In the genomic region with DNA sequence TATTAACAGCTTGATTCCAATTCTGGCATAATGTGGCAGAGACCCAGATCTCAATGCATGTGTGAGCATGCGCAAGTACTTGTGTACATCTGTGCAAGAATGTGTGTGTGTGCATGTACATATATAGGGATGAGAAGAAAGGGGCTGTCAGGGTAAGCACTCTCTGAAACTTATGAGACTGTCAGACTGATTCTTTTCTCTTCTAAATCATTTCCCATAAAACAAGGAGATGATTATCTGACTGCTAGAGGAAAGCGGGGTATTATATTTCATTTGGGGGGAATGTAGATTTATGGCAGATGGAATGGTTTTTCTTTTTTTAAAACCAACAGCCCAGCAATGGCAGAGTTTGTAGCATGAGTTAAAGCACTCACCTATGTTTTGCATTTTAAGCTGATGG, we compare ENCODE assay signal across 21 cellular contexts.
"Had no signal": no experiment of that assay in that cellular context is flagged by ENCODE, and none has a peak within 500 bp of the region (broad histone marks: within the 10 kb centered on the region; RNA-seq: fewer than 3 reads in every experiment).

No MANE protein-coding gene starts in this region.

- H3K36me3 ChIP-seq: ovary, sigmoid colon, stomach, thyroid gland had no signal

- H3K9me3 ChIP-seq: mucosa of descending colon, ovary, stomach, thyroid gland had no signal

- H3K4me1 Mint-ChIP-seq: memory B cell; naive B cell; stimulated activated effector memory CD8-positive, alpha-beta T cell treated with anti-CD3 and anti-CD28 coated beads, Interleukin-12 subunit alpha, Interleukin-12 subunit beta, amount 100 ng/mL, for 72 hours had no signal

- H3K4me3 ChIP-seq: lung, mucosa of descending colon, ovary, psoas muscle, sigmoid colon, stomach, thyroid gland had no signal

- H3K27ac ChIP-seq: ovary, psoas muscle, sigmoid colon, stomach, thyroid gland had no signal

- H3K27me3 Mint-ChIP-seq: effector memory CD8-positive, alpha-beta T cell had no signal

- H3K4me1 ChIP-seq: psoas muscle, sigmoid colon, stomach, thyroid gland had no signal

- H3K27me3 ChIP-seq: ovary, sigmoid colon, stomach, thyroid gland had no signal

- H3K9me3 Mint-ChIP-seq: memory B cell; natural killer cell treated with Interleukin-12 subunit alpha and Interleukin-12 subunit beta and Interleukin-15 and Interleukin-18, amount 100 ng/mL, for 72 hours had no signal

- H3K27ac Mint-ChIP-seq: effector memory CD8-positive, alpha-beta T cell; memory B cell; natural killer cell treated with Interleukin-12 subunit alpha and Interleukin-12 subunit beta and Interleukin-15 and Interleukin-18, amount 100 ng/mL, for 72 hours; stimulated activated effector memory CD8-positive, alpha-beta T cell treated with anti-CD3 and anti-CD28 coated beads, Interleukin-12 subunit alpha, Interleukin-12 subunit beta, amount 100 ng/mL, for 72 hours had no signal

- H3K36me3 Mint-ChIP-seq: memory B cell; naive B cell; natural killer cell treated with Interleukin-12 subunit alpha and Interleukin-12 subunit beta and Interleukin-15 and Interleukin-18, amount 100 ng/mL, for 72 hours; stimulated activated effector memory CD8-positive, alpha-beta T cell treated with anti-CD3 and anti-CD28 coated beads, Interleukin-12 subunit alpha, Interleukin-12 subunit beta, amount 100 ng/mL, for 72 hours had no signal

- H3K4me3 Mint-ChIP-seq: effector memory CD8-positive, alpha-beta T cell; memory B cell; naive B cell; natural killer cell treated with Interleukin-12 subunit alpha and Interleukin-12 subunit beta and Interleukin-15 and Interleukin-18, amount 100 ng/mL, for 72 hours; stimulated activated effector memory CD8-positive, alpha-beta T cell treated with anti-CD3 and anti-CD28 coated beads, Interleukin-12 subunit alpha, Interleukin-12 subunit beta, amount 100 ng/mL, for 72 hours had no signal

- DNase-seq: cortex of kidney; effector memory CD8-positive, alpha-beta T cell; erythroblast; mucosa of descending colon; naive B cell; nucleus accumbens; ovary; posterior cingulate gyrus; psoas muscle; right cardiac atrium; sigmoid colon; stimulated activated CD4-positive, alpha-beta T cell treated with anti-CD3 and anti-CD28 coated beads, Interleukin-2, amount 100 ng/mL, for 24 hours; stimulated activated CD4-positive, alpha-beta T cell treated with anti-CD3 and anti-CD28 coated beads, Interleukin-4, amount 100 ng/mL, for 24 hours; stimulated activated naive CD4-positive, alpha-beta T cell treated with Interleukin-2 at 50 U/mL for 16 hours; stomach; thyroid gland; trophoblast cell had no signal
